8 cellular contexts compared by ENCODE assay signal in genomic region chr21:42514883-42515228, GRCh38. TPM values are rescaled to one million over a fixed set of nuclear protein-coding genes. Genes with fewer than 3 reads are reported as not detected.
DNase-seq lines count a peak whose midpoint lies in the region; ATAC-seq and TF ChIP-seq lines count a peak whose summit lies in the region.

No MANE protein-coding gene starts in this region.

- TF ChIP-seq POLR2A in breast epithelium (IDR thresholded peaks at IDR 0.05): no peak

- H3K4me1 ChIP-seq in HEK293 (ENCODE audit: control insufficient read depth, insufficient read depth, low read length) (peaks cover 16% of the 10 kb centered on the region), breast epithelium (peaks cover 6 to 18% of the 10 kb centered on the region in 2 donors), mononuclear cell (ENCODE audit: insufficient read depth, low read length) (peaks cover 24% of the 10 kb centered on the region)

- H3K9me3 ChIP-seq in HEK293 (ENCODE audit: control insufficient read depth, insufficient read depth, low read depth, low read length) (no peaks in the 10 kb centered on the region), breast epithelium (no peaks in the 10 kb centered on the region), mononuclear cell (ENCODE audit: low read depth, low read length) (no peaks in the 10 kb centered on the region)

- no peaks in the 10 kb centered on the region for H3K27me3 ChIP-seq in breast epithelium
- no peaks in the 10 kb centered on the region for H3K27me3 ChIP-seq in mononuclear cell (ENCODE audit: insufficient read depth, low read length)

- H3K27ac ChIP-seq in 22Rv1 (peak overlapping the region; percentile 62), HEK293 (ENCODE audit: extremely low read depth, low read depth, low read length) (peak overlapping the region; percentile 61; the same call in 1 of the 2 replicates), breast epithelium (peak overlapping the region; percentile 83 to 86)

- TF ChIP-seq CTCF in 22Rv1 (IDR thresholded peaks at IDR 0.05): no peak
- no peak for TF ChIP-seq CTCF in HEK293 (tag by site-specific recombination; IDR thresholded peaks at IDR 0.05)
- no peak for TF ChIP-seq CTCF in breast epithelium (IDR thresholded peaks at IDR 0.05)

- ATAC-seq in GM21381 (IDR thresholded peaks at IDR 0.05; ENCODE audit: unreplicated experiment) (no peak), GM21723 (IDR thresholded peaks at IDR 0.05; ENCODE audit: unreplicated experiment) (no peak), GM19023 (IDR thresholded peaks at IDR 0.05; ENCODE audit: unreplicated experiment) (no peak)

- CTCF ChIA-PET in HEK293 (lab: Yijun Ruan, JAX): interaction anchor here (0.5 to 1.7 kb wide), 2 partner anchors 9 to 423 kb away, joined by 4 to 5 read pairs; no protein-coding TSS in a partner anchor

- H3K4me3 ChIP-seq in HEK293 (ENCODE audit: low read depth, low read length) (peak overlapping the region; percentile 63), breast epithelium (peak overlapping the region; percentile 77 to 82 (median 82)), mononuclear cell (ENCODE audit: low read length) (peak overlapping the region; percentile 82)

- H3K36me3 ChIP-seq in HEK293 (ENCODE audit: control insufficient read depth in 2 of 2, insufficient read depth in 1 of 2, low read length in 2 of 2) (peaks cover 0 to 17% of the 10 kb centered on the region in 2 experiments; a peak in 2 of 3 replicates), breast epithelium (no peaks in the 10 kb centered on the region)

- POLR2A ChIA-PET in HEK293 (lab: Yijun Ruan, JAX): interaction anchor here (1.0 kb wide), 1 partner anchor 46 kb away, joined by 3 read pairs; no protein-coding TSS in a partner anchor

- intact Hi-C loops in breast epithelium (cut with DNase I; ENCODE audit: low total_unique reads): no loop called here

- no peak for DNase-seq in breast epithelium (ENCODE audit: low spot score in 2 of 2)
- no peak for DNase-seq in RKO (ENCODE audit: low spot score)

TF ChIP-seq in HEK293, 187 proteins besides CTCF, POLR2A, EP300 and RAD21:
- TF ChIP-seq ZNF785 (tag by site-specific recombination; IDR thresholded peaks at IDR 0.05) (no peak), ZNF335 (tag by site-specific recombination; conservative IDR thresholded peaks at IDR 0.05) (peak; percentile 87), PRDM1 (tag by site-specific recombination; IDR thresholded peaks at IDR 0.05) (no peak), ZNF692 (tag by site-specific recombination; IDR thresholded peaks at IDR 0.05) (no peak)

RNA-seq across cellular contexts. Expression of gene SLC37A1, which starts 1.2 kb away (rescaled TPM):
- 10 to 100 TPM in 2 of 3 donors, 1 to 10 TPM in 1; 7.5 to 18.4 (median 18.4) TPM for total RNA-seq in breast epithelium
- 19.4 TPM for total RNA-seq in mononuclear cell

RNA-seq across cellular contexts. Expression of gene RSPH1, which starts 18.8 kb away (rescaled TPM):
- total RNA-seq in breast epithelium (1 to 10 TPM in 1 of 3 donors, under 1 TPM in 2; 0.48 to 2.3 (median 0.88) TPM), mononuclear cell (0.10 TPM)
